Comparison of ENCODE assay signal across 12 cellular contexts in genomic region chr5:14277407-14278320, GRCh38.
DNase-seq lines count a peak whose midpoint lies in the region; ATAC-seq and TF ChIP-seq lines count a peak whose summit lies in the region.
"Had no signal": no experiment of that assay in that cellular context is flagged by ENCODE, and none has a peak within 500 bp of the region (broad histone marks: within the 10 kb centered on the region; RNA-seq: fewer than 3 reads in every experiment).

No MANE protein-coding gene starts in this region.

- H2AFZ ChIP-seq in GM23338: no peak overlapping the region

- no peaks in the 10 kb centered on the region for H3K9me2 ChIP-seq in GM23338 (ENCODE audit: insufficient read depth)

- no peaks in the 10 kb centered on the region for H3F3A ChIP-seq in GM23338 (replicated peaks; ENCODE audit: low read depth)

- TF ChIP-seq CTCF in GM23338 (conservative IDR thresholded peaks at IDR 0.05; ENCODE audit: low read depth in 2 of 2) (0 out of 4 replicates have a peak, but pooled peaks of 1 of the 2 experiments have one; percentile 4), LNCaP clone FGC (IDR thresholded peaks at IDR 0.05; ENCODE audit: control insufficient read depth, extremely low read depth, insufficient read depth) (0 out of 2 replicates have a peak, but pooled peaks have one; percentile 16), breast epithelium (IDR thresholded peaks at IDR 0.05) (no peak)

- H3K4me2 ChIP-seq in GM23338: 0 out of 2 replicates have a peak overlapping the region, but pooled peaks have one; percentile 19

- no peaks in the 10 kb centered on the region for H3K27me3 ChIP-seq in GM23338 (ENCODE audit: insufficient read depth)
- no peaks in the 10 kb centered on the region for H3K27me3 ChIP-seq in breast epithelium

- H3K4me1 Mint-ChIP-seq in GM23338: peaks cover 40% of the 10 kb centered on the region

- intact Hi-C loops in breast epithelium (cut with DNase I; ENCODE audit: low total_unique reads): no loop called here

- H4K20me1 ChIP-seq in GM23338 (replicated peaks; ENCODE audit: insufficient read depth): peaks cover 3% of the 10 kb centered on the region; the same call in 1 of the 2 replicates

- no peak for TF ChIP-seq POLR2A in breast epithelium (IDR thresholded peaks at IDR 0.05)

- H3K4me1 ChIP-seq in GM23338 (ENCODE audit: insufficient read depth) (peaks cover 29% of the 10 kb centered on the region), breast epithelium (no peaks in the 10 kb centered on the region)

- H3K9me3 Mint-ChIP-seq in GM23338: no peaks in the 10 kb centered on the region
- no peaks in the 10 kb centered on the region for H3K9me3 Mint-ChIP-seq in activated naive CD4-positive, alpha-beta T cell treated with anti-CD3 and anti-CD28 coated beads, Interleukin-2, amount 50 U/mL, for 72 hours
- H3K9me3 Mint-ChIP-seq: activated CD4-positive, alpha-beta T cell treated with anti-CD3 and anti-CD28 coated beads, Interleukin-2, amount 10 ng/mL, durations not matched to agents 7 days and 5 days had no signal

- H3K9me3 ChIP-seq in breast epithelium: no peaks in the 10 kb centered on the region

- H3K79me2 ChIP-seq in GM23338 (replicated peaks; ENCODE audit: insufficient read depth): peaks cover 84% of the 10 kb centered on the region

- no peaks in the 10 kb centered on the region for H3K27me3 Mint-ChIP-seq in GM23338 (ENCODE audit: insufficient read depth, low read depth, poor library complexity)

- peak overlapping the region; percentile 75 for H3K27ac Mint-ChIP-seq in GM23338
- H3K27ac Mint-ChIP-seq in activated naive CD4-positive, alpha-beta T cell treated with anti-CD3 and anti-CD28 coated beads, Interleukin-2, amount 50 U/mL, for 72 hours: no peak overlapping the region
- H3K27ac Mint-ChIP-seq: activated CD4-positive, alpha-beta T cell treated with anti-CD3 and anti-CD28 coated beads, Interleukin-2, amount 10 ng/mL, durations not matched to agents 7 days and 5 days had no signal

- H3K36me3 Mint-ChIP-seq in GM23338 (ENCODE audit: low read depth): peaks cover 9% of the 10 kb centered on the region; the same call in 1 of the 3 replicates
- H3K36me3 Mint-ChIP-seq in activated naive CD4-positive, alpha-beta T cell treated with anti-CD3 and anti-CD28 coated beads, Interleukin-2, amount 50 U/mL, for 72 hours: no peaks in the 10 kb centered on the region

- no peak overlapping the region for H3K4me3 Mint-ChIP-seq in GM23338
- H3K4me3 Mint-ChIP-seq: activated CD4-positive, alpha-beta T cell treated with anti-CD3 and anti-CD28 coated beads, Interleukin-2, amount 10 ng/mL, durations not matched to agents 7 days and 5 days had no signal

- H3K4me3 ChIP-seq in GM23338 (no peak overlapping the region), LNCaP clone FGC (ENCODE audit: low read depth, low read length) (no peak overlapping the region), breast epithelium (no peak overlapping the region)

- peak; percentile 61 for ATAC-seq in GM18511 (IDR thresholded peaks at IDR 0.05; ENCODE audit: unreplicated experiment)
- ATAC-seq in GM23338: no peak
- no peak for ATAC-seq in activated naive CD4-positive, alpha-beta T cell treated with anti-CD3 and anti-CD28 coated beads, Interleukin-2, amount 50 U/mL, for 72 hours

- no peaks in the 10 kb centered on the region for H3K36me3 ChIP-seq in GM23338 (ENCODE audit: insufficient read depth)
- H3K36me3 ChIP-seq in breast epithelium: no peaks in the 10 kb centered on the region

- DNase-seq in GM23338 (ENCODE audit: low spot score): no peak
- no peak for DNase-seq in LNCaP clone FGC (ENCODE audit: low read depth)
- DNase-seq in kidney tubule cell (ENCODE audit: low spot score): peak; percentile 23
- no peak for DNase-seq in NCI-H2196 treated with DMSO at 0.1 percent for 48 hours (lab: John Stamatoyannopoulos, UW; ENCODE audit: unreplicated experiment)
- no peak for DNase-seq in activated naive CD4-positive, alpha-beta T cell treated with anti-CD3 and anti-CD28 coated beads, Interleukin-2, amount 50 U/mL, for 72 hours (ENCODE audit: low spot score in 2 of 2)
- DNase-seq in breast epithelium (ENCODE audit: low spot score in 2 of 2): no peak
- no peak for DNase-seq in kidney glomerular epithelial cell (lab: John Stamatoyannopoulos, UW)
- DNase-seq: activated CD4-positive, alpha-beta T cell treated with anti-CD3 and anti-CD28 coated beads, Interleukin-2, amount 10 ng/mL, durations not matched to agents 7 days and 5 days; activated naive CD4-positive, alpha-beta T cell treated with Interleukin-2 at 50 U/mL for 16 hours; NCI-H524 treated with DMSO at 0.1 percent for 48 hours; stimulated activated CD4-positive, alpha-beta T cell treated with anti-CD3 and anti-CD28 coated beads, Interleukin-4, amount 100 ng/mL, for 24 hours had no signal

- H3K27ac ChIP-seq in GM23338 (ENCODE audit: low read depth): no peak overlapping the region; the same call in 1 of the 2 replicates
- H3K27ac ChIP-seq in breast epithelium: no peak overlapping the region

TF ChIP-seq in GM23338, 12 proteins besides CTCF, POLR2A, EP300 and RAD21:
- TF ChIP-seq CREB1 (CRISPR knock-in tag; IDR thresholded peaks at IDR 0.05; ENCODE audit: low read depth): no peak
- no peak for TF ChIP-seq ZNF331 (CRISPR knock-in tag; IDR thresholded peaks at IDR 0.05; ENCODE audit: low read depth)
- no peak for TF ChIP-seq JUNB (IDR thresholded peaks at IDR 0.05; ENCODE audit: unreplicated experiment)
- TF ChIP-seq EZH2phosphoT487 (IDR thresholded peaks at IDR 0.05; ENCODE audit: unreplicated experiment): no peak
